ENCODE assay signal across 23 cellular contexts in the genomic region with DNA sequence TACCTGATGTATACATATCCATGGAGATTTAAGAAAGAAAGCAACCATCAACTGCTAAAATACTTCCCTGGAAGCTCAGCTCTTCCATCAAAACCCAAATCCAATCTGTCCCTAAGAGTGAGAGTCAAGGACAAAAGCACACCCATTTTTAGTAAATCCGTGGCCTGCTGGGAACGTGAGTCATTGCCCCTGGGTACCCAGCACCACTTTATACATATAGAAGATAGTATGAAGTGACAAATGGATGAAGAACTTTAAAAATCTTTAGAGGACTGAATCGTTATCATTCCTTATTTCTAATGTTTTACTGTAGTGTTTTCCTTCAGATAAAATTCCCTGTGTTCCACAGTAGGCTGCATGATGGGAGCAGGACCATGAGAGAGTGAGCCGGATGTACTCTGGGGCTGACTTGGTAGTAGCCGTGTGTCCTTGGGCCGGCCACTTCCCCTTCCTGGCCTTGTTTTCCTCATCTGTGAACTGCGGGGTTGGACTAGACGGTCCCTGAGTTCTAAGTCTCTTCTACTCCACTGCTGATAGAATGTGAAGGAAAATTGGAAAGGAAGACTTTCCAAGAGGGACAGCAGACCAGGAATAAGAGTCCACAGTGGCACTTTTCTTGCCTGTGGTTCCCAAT. TPM values are rescaled to one million over a fixed set of nuclear protein-coding genes. Genes with fewer than 3 reads are reported as not detected.
A peak's percentile ranks its signal among the peaks of the same experiment; 100 is the strongest.
DNase-seq lines count a peak whose midpoint lies in the region; ATAC-seq and TF ChIP-seq lines count a peak whose summit lies in the region.
"Had no signal": no experiment of that assay in that cellular context is flagged by ENCODE, and none has a peak within 500 bp of the region (broad histone marks: within the 10 kb centered on the region; RNA-seq: fewer than 3 reads in every experiment).

No MANE protein-coding gene starts in this region.

- intact Hi-C loops in activated CD8-positive, alpha-beta T cell treated with anti-CD3 and anti-CD28 coated beads for 36 hours (cut with micrococcal nuclease) = no loop called here

- H4K20me1 ChIP-seq in OCI-LY3 (ENCODE audit: insufficient read depth, low read length) = no peaks in the 10 kb centered on the region

- POLR2A ChIA-PET in activated CD8-positive, alpha-beta T cell treated with anti-CD3 and anti-CD28 coated beads, Interleukin-2, amount 10 ng/mL, durations not matched to agents 7 days and 5 days (lab: Charles Lee) = no interaction called here
- POLR2A ChIA-PET in activated CD8-positive, alpha-beta T cell treated with anti-CD3 and anti-CD28 coated beads for 36 hours (lab: Charles Lee) = no interaction called here

- H3K9me3 ChIP-seq in OCI-LY3 (ENCODE audit: insufficient read depth, low read length) = no peaks in the 10 kb centered on the region
- H3K9me3 ChIP-seq in gastroesophageal sphincter = no peaks in the 10 kb centered on the region
- H3K9me3 ChIP-seq: esophagus squamous epithelium, heart left ventricle had no signal

- H3K79me2 ChIP-seq in OCI-LY3 (ENCODE audit: low read length) = no peaks in the 10 kb centered on the region

- H3K4me2 ChIP-seq in OCI-LY3 (ENCODE audit: low read length) = peak overlapping the region; percentile 53

- no peak for TF ChIP-seq EP300 in gastroesophageal sphincter (IDR thresholded peaks at IDR 0.05)

- peak overlapping the region; percentile 13 for H3K27ac Mint-ChIP-seq in activated CD8-positive, alpha-beta T cell treated with anti-CD3 and anti-CD28 coated beads, Interleukin-2, amount 10 ng/mL, durations not matched to agents 7 days and 5 days
- no peak overlapping the region for H3K27ac Mint-ChIP-seq in activated CD8-positive, alpha-beta T cell treated with anti-CD3 and anti-CD28 coated beads for 36 hours
- peak overlapping the region; percentile 25 for H3K27ac Mint-ChIP-seq in endothelial cell (ENCODE audit: unreplicated experiment)
- peak overlapping the region; percentile 96 for H3K27ac Mint-ChIP-seq in stimulated activated memory B cell treated with anti-CD40 and anti-IgM and Interleukin-4, amounts not matched to agents 10 μg/mL and 1 μg/mL and 100 μg/mL, for 72 hours
- H3K27ac Mint-ChIP-seq: activated CD8-positive, alpha-beta memory T cell treated with anti-CD3 and anti-CD28 coated beads, Interleukin-2, amount 10 ng/mL, durations not matched to agents 7 days and 5 days; immature natural killer cell; T-helper 1 cell treated with Interleukin-12 subunit alpha and Interleukin-12 subunit beta and Interleukin-4 antibody, amounts not matched to agents 30 μg/mL and 1 μg/mL, for 36 hours had no signal

- no peak for TF ChIP-seq CTCF in activated CD8-positive, alpha-beta T cell treated with anti-CD3 and anti-CD28 coated beads for 36 hours (IDR thresholded peaks at IDR 0.05)
- TF ChIP-seq CTCF in OCI-LY3 (IDR thresholded peaks at IDR 0.05; ENCODE audit: low read depth, low read length) (no peak), endothelial cell (IDR thresholded peaks at IDR 0.05; ENCODE audit: unreplicated experiment) (no peak), gastroesophageal sphincter (IDR thresholded peaks at IDR 0.05) (no peak)

- H3K27me3 ChIP-seq in OCI-LY3 (ENCODE audit: low read depth, low read length) (no peaks in the 10 kb centered on the region), gastroesophageal sphincter (no peaks in the 10 kb centered on the region)
- H3K27me3 ChIP-seq: esophagus squamous epithelium, heart left ventricle had no signal

- H3K9me3 Mint-ChIP-seq in activated CD8-positive, alpha-beta T cell treated with anti-CD3 and anti-CD28 coated beads, Interleukin-2, amount 10 ng/mL, durations not matched to agents 7 days and 5 days (ENCODE audit: insufficient read depth) = no peaks in the 10 kb centered on the region
- H3K9me3 Mint-ChIP-seq in activated CD8-positive, alpha-beta T cell treated with anti-CD3 and anti-CD28 coated beads for 36 hours = no peaks in the 10 kb centered on the region
- no peaks in the 10 kb centered on the region for H3K9me3 Mint-ChIP-seq in endothelial cell (ENCODE audit: unreplicated experiment)
- no peaks in the 10 kb centered on the region for H3K9me3 Mint-ChIP-seq in stimulated activated memory B cell treated with anti-CD40 and anti-IgM and Interleukin-4, amounts not matched to agents 10 μg/mL and 1 μg/mL and 100 μg/mL, for 72 hours
- H3K9me3 Mint-ChIP-seq: immature natural killer cell; T-helper 1 cell treated with Interleukin-12 subunit alpha and Interleukin-12 subunit beta and Interleukin-4 antibody, amounts not matched to agents 30 μg/mL and 1 μg/mL, for 36 hours had no signal

- 0 out of 2 replicates have a peak overlapping the region, but pooled peaks have one; percentile 4 for H3K9ac ChIP-seq in OCI-LY3 (ENCODE audit: low read length)

- H3K27ac ChIP-seq in OCI-LY3 (ENCODE audit: low read length) (peak overlapping the region; percentile 47), gastroesophageal sphincter (no peak overlapping the region)
- H3K27ac ChIP-seq: 22Rv1, C4-2B, esophagus squamous epithelium, heart left ventricle had no signal

- 63 to 84% methylated on average over 5 to 8 of the region's 8 CpGs for WGBS in gastroesophageal sphincter (ENCODE audit: low coverage in 1 of 2), 2 donors

- H3K4me1 Mint-ChIP-seq in activated CD8-positive, alpha-beta T cell treated with anti-CD3 and anti-CD28 coated beads, Interleukin-2, amount 10 ng/mL, durations not matched to agents 7 days and 5 days (ENCODE audit: low read depth) = peaks cover 30% of the 10 kb centered on the region
- peaks cover 27% of the 10 kb centered on the region for H3K4me1 Mint-ChIP-seq in activated CD8-positive, alpha-beta T cell treated with anti-CD3 and anti-CD28 coated beads for 36 hours (ENCODE audit: low read depth)
- H3K4me1 Mint-ChIP-seq in endothelial cell (ENCODE audit: unreplicated experiment) = peaks cover 28% of the 10 kb centered on the region
- peaks cover 77% of the 10 kb centered on the region for H3K4me1 Mint-ChIP-seq in stimulated activated memory B cell treated with anti-CD40 and anti-IgM and Interleukin-4, amounts not matched to agents 10 μg/mL and 1 μg/mL and 100 μg/mL, for 72 hours

- TF ChIP-seq POLR2A in gastroesophageal sphincter (IDR thresholded peaks at IDR 0.05) = no peak

- H3K36me3 Mint-ChIP-seq in activated CD8-positive, alpha-beta T cell treated with anti-CD3 and anti-CD28 coated beads, Interleukin-2, amount 10 ng/mL, durations not matched to agents 7 days and 5 days (ENCODE audit: low read depth) = peaks cover 14% of the 10 kb centered on the region
- no peaks in the 10 kb centered on the region for H3K36me3 Mint-ChIP-seq in activated CD8-positive, alpha-beta T cell treated with anti-CD3 and anti-CD28 coated beads for 36 hours (ENCODE audit: low read depth)
- H3K36me3 Mint-ChIP-seq in endothelial cell (ENCODE audit: low read depth, unreplicated experiment) = peaks cover 2% of the 10 kb centered on the region
- peaks cover 27% of the 10 kb centered on the region for H3K36me3 Mint-ChIP-seq in stimulated activated memory B cell treated with anti-CD40 and anti-IgM and Interleukin-4, amounts not matched to agents 10 μg/mL and 1 μg/mL and 100 μg/mL, for 72 hours

- no peak for DNase-seq in activated CD8-positive, alpha-beta T cell treated with anti-CD3 and anti-CD28 coated beads, Interleukin-2, amount 10 ng/mL, durations not matched to agents 7 days and 5 days
- no peak for DNase-seq in activated CD8-positive, alpha-beta T cell treated with anti-CD3 and anti-CD28 coated beads for 36 hours
- no peak for DNase-seq in endothelial cell (ENCODE audit: low spot score)
- DNase-seq in HUDEP-2 (lab: John Stamatoyannopoulos, UW; ENCODE audit: unreplicated experiment in 76 of 76) = no peak
- DNase-seq in 8988T = no peak
- DNase-seq: activated CD4-positive, CD25-positive, alpha-beta regulatory T cell; activated CD8-positive, alpha-beta memory T cell treated with anti-CD3 and anti-CD28 coated beads, Interleukin-2, amount 10 ng/mL, durations not matched to agents 7 days and 5 days; caudate nucleus; effector CD4-positive, alpha-beta T cell; esophagus squamous epithelium; heart left ventricle; immature natural killer cell; NCI-H524 treated with DMSO at 0.1 percent for 48 hours; OCI-M1; SIG-M5; small intestine had no signal

- peaks cover 66% of the 10 kb centered on the region for H3K4me1 ChIP-seq in OCI-LY3 (ENCODE audit: low read length)
- H3K4me1 ChIP-seq in gastroesophageal sphincter = no peaks in the 10 kb centered on the region

- H2AFZ ChIP-seq in OCI-LY3 (ENCODE audit: low read depth, low read length) = no peak overlapping the region

- H3K36me3 ChIP-seq in OCI-LY3 (replicated peaks; ENCODE audit: low read depth, low read length) (peaks cover 17% of the 10 kb centered on the region), gastroesophageal sphincter (peaks cover 0 to 9% of the 10 kb centered on the region in 2 donors)

- no peaks in the 10 kb centered on the region for H3K27me3 Mint-ChIP-seq in activated CD8-positive, alpha-beta T cell treated with anti-CD3 and anti-CD28 coated beads, Interleukin-2, amount 10 ng/mL, durations not matched to agents 7 days and 5 days (ENCODE audit: low read depth)
- no peaks in the 10 kb centered on the region for H3K27me3 Mint-ChIP-seq in activated CD8-positive, alpha-beta T cell treated with anti-CD3 and anti-CD28 coated beads for 36 hours
- H3K27me3 Mint-ChIP-seq in endothelial cell (ENCODE audit: unreplicated experiment) = peaks cover 4% of the 10 kb centered on the region
- H3K27me3 Mint-ChIP-seq in stimulated activated memory B cell treated with anti-CD40 and anti-IgM and Interleukin-4, amounts not matched to agents 10 μg/mL and 1 μg/mL and 100 μg/mL, for 72 hours = no peaks in the 10 kb centered on the region
- H3K27me3 Mint-ChIP-seq: activated CD8-positive, alpha-beta memory T cell treated with anti-CD3 and anti-CD28 coated beads, Interleukin-2, amount 10 ng/mL, durations not matched to agents 7 days and 5 days had no signal

- no peak overlapping the region for H3K4me3 Mint-ChIP-seq in activated CD8-positive, alpha-beta T cell treated with anti-CD3 and anti-CD28 coated beads, Interleukin-2, amount 10 ng/mL, durations not matched to agents 7 days and 5 days
- no peak overlapping the region for H3K4me3 Mint-ChIP-seq in activated CD8-positive, alpha-beta T cell treated with anti-CD3 and anti-CD28 coated beads for 36 hours
- no peak overlapping the region for H3K4me3 Mint-ChIP-seq in endothelial cell (ENCODE audit: unreplicated experiment)
- peak overlapping the region; percentile 13 for H3K4me3 Mint-ChIP-seq in stimulated activated memory B cell treated with anti-CD40 and anti-IgM and Interleukin-4, amounts not matched to agents 10 μg/mL and 1 μg/mL and 100 μg/mL, for 72 hours
- H3K4me3 Mint-ChIP-seq: activated CD8-positive, alpha-beta memory T cell treated with anti-CD3 and anti-CD28 coated beads, Interleukin-2, amount 10 ng/mL, durations not matched to agents 7 days and 5 days; immature natural killer cell; T-helper 1 cell treated with Interleukin-12 subunit alpha and Interleukin-12 subunit beta and Interleukin-4 antibody, amounts not matched to agents 30 μg/mL and 1 μg/mL, for 36 hours had no signal

- CTCF ChIA-PET in activated CD8-positive, alpha-beta T cell treated with anti-CD3 and anti-CD28 coated beads, Interleukin-2, amount 10 ng/mL, durations not matched to agents 7 days and 5 days (lab: Charles Lee) = no interaction called here
- CTCF ChIA-PET in activated CD8-positive, alpha-beta T cell treated with anti-CD3 and anti-CD28 coated beads for 36 hours (lab: Charles Lee) = no interaction called here

- no peak for ATAC-seq in activated CD8-positive, alpha-beta T cell treated with anti-CD3 and anti-CD28 coated beads, Interleukin-2, amount 10 ng/mL, durations not matched to agents 7 days and 5 days
- no peak for ATAC-seq in activated CD8-positive, alpha-beta T cell treated with anti-CD3 and anti-CD28 coated beads for 36 hours
- no peak for ATAC-seq in stimulated activated memory B cell treated with anti-CD40 and anti-IgM and Interleukin-4, amounts not matched to agents 10 μg/mL and 1 μg/mL and 100 μg/mL, for 72 hours
- no peak for ATAC-seq in gastroesophageal sphincter
- ATAC-seq: activated CD8-positive, alpha-beta memory T cell treated with anti-CD3 and anti-CD28 coated beads, Interleukin-2, amount 10 ng/mL, durations not matched to agents 7 days and 5 days had no signal

- H3K4me3 ChIP-seq in OCI-LY3 (ENCODE audit: low read length) (no peak overlapping the region), gastroesophageal sphincter (no peak overlapping the region)
- H3K4me3 ChIP-seq: esophagus squamous epithelium, heart left ventricle, lung had no signal

RNA-seq across cellular contexts. Expression of a gene that starts 28.5 kb away (rescaled TPM):
- total RNA-seq in activated CD8-positive, alpha-beta T cell treated with anti-CD3 and anti-CD28 coated beads, Interleukin-2, amount 10 ng/mL, durations not matched to agents 7 days and 5 days = 1 to 10 TPM; 8.1 to 9.7 TPM
- total RNA-seq in activated CD8-positive, alpha-beta T cell treated with anti-CD3 and anti-CD28 coated beads for 36 hours = 1 to 10 TPM; 6.0 to 6.3 TPM
- total RNA-seq in endothelial cell (ENCODE audit: unreplicated experiment) = 63.3 TPM
- 10 to 100 TPM; 26.3 to 48.9 (median 30.3) TPM for total RNA-seq in gastroesophageal sphincter

RNA-seq across cellular contexts. Expression of a gene that starts 38.5 kb away (rescaled TPM):
- 10 to 100 TPM; 48.8 to 50.1 TPM for total RNA-seq in activated CD8-positive, alpha-beta T cell treated with anti-CD3 and anti-CD28 coated beads, Interleukin-2, amount 10 ng/mL, durations not matched to agents 7 days and 5 days
- 10 to 100 TPM; 14.6 to 14.9 TPM for total RNA-seq in activated CD8-positive, alpha-beta T cell treated with anti-CD3 and anti-CD28 coated beads for 36 hours
- total RNA-seq in endothelial cell (ENCODE audit: unreplicated experiment) (41.4 TPM), gastroesophageal sphincter (10 to 100 TPM in 3 of 4 donors, 1 to 10 TPM in 1; 9.0 to 13.8 (median 11.3) TPM)
